11 cellular contexts compared by ENCODE assay signal in genomic region chr21:43923391-43923790, GRCh38. TPM values are rescaled to one million over a fixed set of nuclear protein-coding genes. Genes with fewer than 3 reads are reported as not detected.
DNase-seq lines count a peak whose midpoint lies in the region; ATAC-seq and TF ChIP-seq lines count a peak whose summit lies in the region.
"Had no signal": no experiment of that assay in that cellular context is flagged by ENCODE, and none has a peak within 500 bp of the region (broad histone marks: within the 10 kb centered on the region; RNA-seq: fewer than 3 reads in every experiment).

No MANE protein-coding gene starts in this region.

- ATAC-seq in stimulated activated memory B cell treated with anti-CD40 and anti-IgM and Interleukin-4, amounts not matched to agents 10 μg/mL and 1 μg/mL and 100 μg/mL, for 72 hours: no peak
- ATAC-seq in upper lobe of left lung (ENCODE audit: low FRiP score in 2 of 2): no peak
- no peak for ATAC-seq in GM21367 (IDR thresholded peaks at IDR 0.05; ENCODE audit: unreplicated experiment)
- ATAC-seq in HG03045 (IDR thresholded peaks at IDR 0.05; ENCODE audit: unreplicated experiment): no peak
- ATAC-seq: activated CD8-positive, alpha-beta memory T cell treated with anti-CD3 and anti-CD28 coated beads, Interleukin-2, amount 10 ng/mL, durations not matched to agents 7 days and 5 days; natural killer cell treated with Interleukin-12 subunit alpha and Interleukin-12 subunit beta and Interleukin-15 and Interleukin-18, amount 100 ng/mL, for 72 hours had no signal

- H3K9me3 ChIP-seq in upper lobe of left lung: no peaks in the 10 kb centered on the region

- H3K4me1 ChIP-seq in upper lobe of left lung: peaks cover 5 to 32% (median 12%) of the 10 kb centered on the region in 4 donors

- no peak overlapping the region for H3K27ac ChIP-seq in upper lobe of left lung

- no peak for TF ChIP-seq POLR2A in upper lobe of left lung (IDR thresholded peaks at IDR 0.05)

- WGBS in upper lobe of left lung, 2 donors: 67 to 83% methylated on average over 8 of the region's 8 CpGs

- CTCF ChIA-PET in activated naive CD4-positive, alpha-beta T cell treated with anti-CD3 and anti-CD28 coated beads for 36 hours (lab: Charles Lee): no interaction called here

- peaks cover 4% of the 10 kb centered on the region for H3K36me3 Mint-ChIP-seq in activated naive CD4-positive, alpha-beta T cell treated with anti-CD3 and anti-CD28 coated beads for 36 hours (ENCODE audit: low read depth)
- peaks cover 39% of the 10 kb centered on the region for H3K36me3 Mint-ChIP-seq in stimulated activated memory B cell treated with anti-CD40 and anti-IgM and Interleukin-4, amounts not matched to agents 10 μg/mL and 1 μg/mL and 100 μg/mL, for 72 hours
- H3K36me3 Mint-ChIP-seq: natural killer cell treated with Interleukin-12 subunit alpha and Interleukin-12 subunit beta and Interleukin-15 and Interleukin-18, amount 100 ng/mL, for 72 hours had no signal

- peak overlapping the region; percentile 22 for H3K27ac Mint-ChIP-seq in activated naive CD4-positive, alpha-beta T cell treated with anti-CD3 and anti-CD28 coated beads for 36 hours
- peak overlapping the region; percentile 90 for H3K27ac Mint-ChIP-seq in stimulated activated memory B cell treated with anti-CD40 and anti-IgM and Interleukin-4, amounts not matched to agents 10 μg/mL and 1 μg/mL and 100 μg/mL, for 72 hours
- H3K27ac Mint-ChIP-seq: activated CD8-positive, alpha-beta memory T cell treated with anti-CD3 and anti-CD28 coated beads, Interleukin-2, amount 10 ng/mL, durations not matched to agents 7 days and 5 days; IgD-negative memory B cell had no signal

- no peaks in the 10 kb centered on the region for H3K27me3 ChIP-seq in upper lobe of left lung

- peaks cover 0 to 20% (median 6%) of the 10 kb centered on the region in 4 donors for H3K36me3 ChIP-seq in upper lobe of left lung

- no peaks in the 10 kb centered on the region for H3K9me3 Mint-ChIP-seq in activated naive CD4-positive, alpha-beta T cell treated with anti-CD3 and anti-CD28 coated beads for 36 hours
- no peaks in the 10 kb centered on the region for H3K9me3 Mint-ChIP-seq in stimulated activated memory B cell treated with anti-CD40 and anti-IgM and Interleukin-4, amounts not matched to agents 10 μg/mL and 1 μg/mL and 100 μg/mL, for 72 hours
- H3K9me3 Mint-ChIP-seq: IgD-negative memory B cell; natural killer cell treated with Interleukin-12 subunit alpha and Interleukin-12 subunit beta and Interleukin-15 and Interleukin-18, amount 100 ng/mL, for 72 hours had no signal

- no peak overlapping the region for H3K4me3 Mint-ChIP-seq in activated naive CD4-positive, alpha-beta T cell treated with anti-CD3 and anti-CD28 coated beads for 36 hours
- no peak overlapping the region for H3K4me3 Mint-ChIP-seq in stimulated activated memory B cell treated with anti-CD40 and anti-IgM and Interleukin-4, amounts not matched to agents 10 μg/mL and 1 μg/mL and 100 μg/mL, for 72 hours
- H3K4me3 Mint-ChIP-seq: activated CD8-positive, alpha-beta memory T cell treated with anti-CD3 and anti-CD28 coated beads, Interleukin-2, amount 10 ng/mL, durations not matched to agents 7 days and 5 days; IgD-negative memory B cell; natural killer cell treated with Interleukin-12 subunit alpha and Interleukin-12 subunit beta and Interleukin-15 and Interleukin-18, amount 100 ng/mL, for 72 hours had no signal

- TF ChIP-seq CTCF in upper lobe of left lung (IDR thresholded peaks at IDR 0.05): no peak

- no peak overlapping the region for H3K4me3 ChIP-seq in upper lobe of left lung

- no peaks in the 10 kb centered on the region for H3K27me3 Mint-ChIP-seq in activated naive CD4-positive, alpha-beta T cell treated with anti-CD3 and anti-CD28 coated beads for 36 hours (ENCODE audit: low read depth)
- H3K27me3 Mint-ChIP-seq in stimulated activated memory B cell treated with anti-CD40 and anti-IgM and Interleukin-4, amounts not matched to agents 10 μg/mL and 1 μg/mL and 100 μg/mL, for 72 hours: no peaks in the 10 kb centered on the region
- H3K27me3 Mint-ChIP-seq: activated CD8-positive, alpha-beta memory T cell treated with anti-CD3 and anti-CD28 coated beads, Interleukin-2, amount 10 ng/mL, durations not matched to agents 7 days and 5 days; IgD-negative memory B cell had no signal

- H3K4me1 Mint-ChIP-seq in activated naive CD4-positive, alpha-beta T cell treated with anti-CD3 and anti-CD28 coated beads for 36 hours (ENCODE audit: low read depth): peaks cover 43% of the 10 kb centered on the region
- H3K4me1 Mint-ChIP-seq in stimulated activated memory B cell treated with anti-CD40 and anti-IgM and Interleukin-4, amounts not matched to agents 10 μg/mL and 1 μg/mL and 100 μg/mL, for 72 hours: peaks cover 47% of the 10 kb centered on the region

- intact Hi-C loops in activated naive CD4-positive, alpha-beta T cell treated with anti-CD3 and anti-CD28 coated beads for 36 hours (cut with micrococcal nuclease): no loop called here

- no peak for TF ChIP-seq EP300 in upper lobe of left lung (IDR thresholded peaks at IDR 0.05)

- DNase-seq in activated naive CD4-positive, alpha-beta T cell treated with anti-CD3 and anti-CD28 coated beads for 36 hours: no peak
- DNase-seq in activated naive CD4-positive, alpha-beta T cell (lab: John Stamatoyannopoulos, UW): no peak
- DNase-seq in anterior cingulate cortex (lab: John Stamatoyannopoulos, UW) (peak in 30 of 58 donors; percentile 20 to 85 (median 48)), iris pigment epithelial cell (ENCODE audit: low read depth) (peak; percentile 16), upper lobe of left lung (no peak)
- DNase-seq: activated CD8-positive, alpha-beta memory T cell treated with anti-CD3 and anti-CD28 coated beads, Interleukin-2, amount 10 ng/mL, durations not matched to agents 7 days and 5 days had no signal

RNA-seq across cellular contexts. Expression of gene AGPAT3, which starts 58.4 kb away (rescaled TPM):
- 10 to 100 TPM; 57.9 to 64.1 TPM for total RNA-seq in activated naive CD4-positive, alpha-beta T cell treated with anti-CD3 and anti-CD28 coated beads for 36 hours
- total RNA-seq in upper lobe of left lung: 100 to 1,000 TPM in 1 of 6 donors, 10 to 100 TPM in 5; 55.0 to 102 (median 70.0) TPM

Comparison
In these comparisons a context has a peak if more than half of its experiments do, and no peak if none do; other contexts are left out.
1. DNase-seq: peak in anterior cingulate cortex (30 of 58) and iris pigment epithelial cell (single experiment); none in activated naive CD4-positive, alpha-beta T cell treated with anti-CD3 and anti-CD28 coated beads for 36 hours (single experiment), activated naive CD4-positive, alpha-beta T cell (0 of 4) and upper lobe of left lung (0 of 2).